In the genomic region with DNA sequence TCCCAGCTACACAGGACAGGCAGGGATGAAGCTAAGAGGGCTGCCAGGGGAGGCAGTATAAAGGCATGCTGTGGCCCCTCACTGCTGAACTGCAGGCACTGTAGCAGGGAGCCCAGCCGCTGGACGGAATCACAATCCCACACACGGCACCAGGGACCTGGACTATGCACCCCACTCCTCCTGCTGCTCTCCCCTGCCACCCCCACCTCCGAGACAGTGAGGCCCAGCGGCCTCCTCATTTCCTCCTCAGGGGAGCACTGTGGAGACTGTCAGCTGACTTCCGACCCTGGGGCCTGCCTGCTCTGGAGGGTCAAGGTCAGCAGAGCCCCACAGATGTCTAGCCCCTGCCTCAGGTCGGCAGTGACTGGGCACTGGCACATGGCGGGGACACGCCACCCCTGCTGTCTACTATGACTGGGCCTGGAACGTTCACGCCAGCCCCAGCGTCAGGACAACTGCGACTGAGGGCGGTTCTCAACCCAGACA, we compare ENCODE assay signal across 15 cellular contexts.
DNase-seq lines count a peak whose midpoint lies in the region; ATAC-seq, FAIRE-seq and TF ChIP-seq lines count a peak whose summit lies in the region.
"Had no signal": no experiment of that assay in that cellular context is flagged by ENCODE, and none has a peak within 500 bp of the region (broad histone marks: within the 10 kb centered on the region; RNA-seq: fewer than 3 reads in every experiment).

No MANE protein-coding gene starts in this region.

- no peak overlapping the region for H2AFZ ChIP-seq in HepG2 (ENCODE audit: low read length)

- H3K27ac ChIP-seq in HepG2 (ENCODE audit: extremely low read length, insufficient read depth, low read length) (peak overlapping the region; percentile 49), right lobe of liver (no peak overlapping the region)
- H3K27ac ChIP-seq: KMS-11, suprapubic skin had no signal

- H3K4me1 ChIP-seq in HepG2 (ENCODE audit: insufficient read depth, low read length): peaks cover 48% of the 10 kb centered on the region
- H3K4me1 ChIP-seq in right lobe of liver: peaks cover 0 to 29% (median 2%) of the 10 kb centered on the region in 4 donors

- no peaks in the 10 kb centered on the region for H3K9me3 ChIP-seq in HepG2 (ENCODE audit: low read length)
- no peaks in the 10 kb centered on the region for H3K9me3 ChIP-seq in right lobe of liver
- H3K9me3 ChIP-seq: gastroesophageal sphincter, left lung, suprapubic skin had no signal

- H3K36me3 Mint-ChIP-seq in activated T-helper 17 cell treated with anti-CD3 and anti-CD28 coated beads, Interleukin-2, amount 50 U/mL, for 72 hours (ENCODE audit: low read depth): no peaks in the 10 kb centered on the region
- H3K36me3 Mint-ChIP-seq in naive B cell: peaks cover 0 to 9% of the 10 kb centered on the region in 2 donors
- H3K36me3 Mint-ChIP-seq: activated naive CD8-positive, alpha-beta T cell treated with anti-CD3 and anti-CD28 coated beads for 36 hours had no signal

- peak overlapping the region in 1 of 3 experiments; percentile 25; a peak in 1 of 6 replicates for H3K4me3 ChIP-seq in HepG2 (replicated peaks in 1 of 3; ENCODE audit: insufficient read depth in 1 of 3, low read depth in 2 of 3, low read length in 3 of 3)
- H3K4me3 ChIP-seq in right lobe of liver: no peak overlapping the region
- H3K4me3 ChIP-seq: gastroesophageal sphincter, left lung, suprapubic skin had no signal

- in situ Hi-C loops in HepG2 (cut with HindIII; ENCODE audit: extremely low pct_ligation_motif_present, low pct_unique_long_range_greater_than_20kb): no loop called here

- peak overlapping the region; percentile 69 for H3K27ac Mint-ChIP-seq in activated T-helper 17 cell treated with anti-CD3 and anti-CD28 coated beads, Interleukin-2, amount 50 U/mL, for 72 hours
- H3K27ac Mint-ChIP-seq in naive B cell: peak overlapping the region; percentile 93 to 97 (median 94)
- H3K27ac Mint-ChIP-seq: activated naive CD8-positive, alpha-beta T cell treated with anti-CD3 and anti-CD28 coated beads for 36 hours had no signal

- TF ChIP-seq CTCF in HepG2 (CRISPR knock-in tag; IDR thresholded peaks at IDR 0.05) (peak; percentile 34), right lobe of liver (IDR thresholded peaks at IDR 0.05) (no peak)

- H3K79me2 ChIP-seq in HepG2 (ENCODE audit: insufficient read depth, low read length): no peaks in the 10 kb centered on the region

- WGBS in HepG2 (ENCODE audit: low lambda C conversion rate): 17% methylated on average over 3 of the region's 14 CpGs
- WGBS in right lobe of liver (ENCODE audit: insufficient coverage, low coverage, low lambda C conversion rate, missing lambda C conversion rate): 81% methylated on average over 4 of the region's 14 CpGs

- no peaks in the 10 kb centered on the region for H3K27me3 Mint-ChIP-seq in activated T-helper 17 cell treated with anti-CD3 and anti-CD28 coated beads, Interleukin-2, amount 50 U/mL, for 72 hours
- H3K27me3 Mint-ChIP-seq in naive B cell: no peaks in the 10 kb centered on the region
- H3K27me3 Mint-ChIP-seq: activated naive CD8-positive, alpha-beta T cell treated with anti-CD3 and anti-CD28 coated beads for 36 hours had no signal

- H3K27me3 ChIP-seq in HepG2 (ENCODE audit: control insufficient read depth in 1 of 2, insufficient read depth in 2 of 2, low read length in 2 of 2) (no peaks in the 10 kb centered on the region), right lobe of liver (no peaks in the 10 kb centered on the region)
- H3K27me3 ChIP-seq: gastroesophageal sphincter, left lung, suprapubic skin had no signal

- no peaks in the 10 kb centered on the region for H4K20me1 ChIP-seq in HepG2 (ENCODE audit: insufficient read depth, low read length)

- TF ChIP-seq POLR2A in HepG2 (IDR thresholded peaks at IDR 0.05; ENCODE audit: insufficient read depth in 1 of 2, low read depth in 2 of 2, low read length in 2 of 2) (no peak), right lobe of liver (IDR thresholded peaks at IDR 0.05) (no peak), H54 (IDR thresholded peaks at IDR 0.05; ENCODE audit: low read depth, low read length) (no peak)

- no peak; the same call in 1 of the 2 replicates for TF ChIP-seq RAD21 in HepG2 (CRISPR knock-in tag; IDR thresholded peaks at IDR 0.05)

- no peaks in the 10 kb centered on the region for H3K9me3 Mint-ChIP-seq in activated T-helper 17 cell treated with anti-CD3 and anti-CD28 coated beads, Interleukin-2, amount 50 U/mL, for 72 hours
- H3K9me3 Mint-ChIP-seq in naive B cell: peaks cover 0 to 2% (median 0%) of the 10 kb centered on the region in 7 donors
- H3K9me3 Mint-ChIP-seq: activated naive CD8-positive, alpha-beta T cell treated with anti-CD3 and anti-CD28 coated beads for 36 hours had no signal

- CTCF ChIA-PET in HepG2 (lab: Yijun Ruan, JAX; ENCODE audit: low intra/inter-chr PET ratio, low total read pairs): no interaction called here

- H3K4me3 Mint-ChIP-seq in activated T-helper 17 cell treated with anti-CD3 and anti-CD28 coated beads, Interleukin-2, amount 50 U/mL, for 72 hours: peak overlapping the region; percentile 52
- H3K4me3 Mint-ChIP-seq in naive B cell: peak overlapping the region in 7 of 8 donors; percentile 29 to 88 (median 69)

- peak overlapping the region; percentile 55 for H3K4me2 ChIP-seq in HepG2 (ENCODE audit: low read depth, low read length)
- H3K4me2 ChIP-seq: KMS-11 had no signal

- no TSS peak for BruUV-seq in HepG2 (replicated peaks; lab: Mats Ljungman, UMichigan)

- peak; percentile 67 for ATAC-seq in HepG2
- ATAC-seq in right lobe of liver: no peak
- ATAC-seq in activated T-helper 17 cell treated with anti-CD3 and anti-CD28 coated beads, Interleukin-2, amount 50 U/mL, for 72 hours (replicated peaks): peak; percentile 13
- peak in 1 of 2 donors; percentile 21 for ATAC-seq in naive B cell (ENCODE audit: low read depth in 2 of 2)
- ATAC-seq: gastroesophageal sphincter, left lung had no signal

- POLR2A ChIA-PET in HepG2 (lab: Yijun Ruan, JAX): no interaction called here

- FAIRE-seq in HepG2 (lab: Jason Lieb, UNC) (no peak), H54 (lab: Jason Lieb, UNC) (no peak)

- TF ChIP-seq EP300 in HepG2 (IDR thresholded peaks at IDR 0.05; ENCODE audit: low read depth in 2 of 2, low read length in 2 of 2) (no peak), HepG2 (CRISPR knock-in tag; IDR thresholded peaks at IDR 0.05; ENCODE audit: borderline replicate concordance) (no peak)

- peaks cover 50% of the 10 kb centered on the region for H3K4me1 Mint-ChIP-seq in activated T-helper 17 cell treated with anti-CD3 and anti-CD28 coated beads, Interleukin-2, amount 50 U/mL, for 72 hours
- peaks cover 80 to 98% (median 92%) of the 10 kb centered on the region in 3 donors for H3K4me1 Mint-ChIP-seq in naive B cell

- intact Hi-C loops in HepG2 (cut with micrococcal nuclease; ENCODE audit: unreplicated experiment) (no loop called here), right lobe of liver (cut with DNase I) (no loop called here)

- DNase-seq in HepG2 (ENCODE audit: low spot score) (peak; percentile 21), right lobe of liver (no peak), naive B cell (no peak), HT-29 (ENCODE audit: low spot score) (no peak), GM19240 (ENCODE audit: insufficient read length, low spot score) (no peak), NCI-H748 (lab: John Stamatoyannopoulos, UW; ENCODE audit: unreplicated experiment) (no peak), H54 (ENCODE audit: insufficient read length, low spot score) (no peak)
- DNase-seq: dermis blood vessel endothelial cell, GOT3 had no signal

- peaks cover 0 to 4% of the 10 kb centered on the region in 2 experiments; a peak in 2 of 5 replicates for H3K36me3 ChIP-seq in HepG2 (replicated peaks in 1 of 2; ENCODE audit: control insufficient read depth in 1 of 2, insufficient read depth in 2 of 2, low read length in 2 of 2)
- H3K36me3 ChIP-seq in right lobe of liver: no peaks in the 10 kb centered on the region

- H3K9ac ChIP-seq in HepG2 (ENCODE audit: insufficient read depth, low read depth, low read length): 0 out of 2 replicates have a peak overlapping the region, but pooled peaks have one; percentile 4
- H3K9ac ChIP-seq: KMS-11 had no signal

TF ChIP-seq in HepG2, 621 proteins besides CTCF, POLR2A, EP300 and RAD21 (continues in another document):
- TF ChIP-seq ZFP1 (CRISPR knock-in tag; IDR thresholded peaks at IDR 0.05) (no peak), KLF12 (CRISPR knock-in tag; IDR thresholded peaks at IDR 0.05; ENCODE audit: borderline replicate concordance) (no peak), HOXA5 (CRISPR knock-in tag; IDR thresholded peaks at IDR 0.05) (no peak), CREB1 (IDR thresholded peaks at IDR 0.05) (no peak), CREB1 (CRISPR knock-in tag; IDR thresholded peaks at IDR 0.05) (no peak), LCORL (IDR thresholded peaks at IDR 0.05) (no peak), LCORL (CRISPR knock-in tag; IDR thresholded peaks at IDR 0.05) (0 out of 2 replicates have a peak, but pooled peaks have one; percentile 37), ATM (IDR thresholded peaks at IDR 0.05; ENCODE audit: borderline replicate concordance) (no peak), MTF1 (CRISPR knock-in tag; IDR thresholded peaks at IDR 0.05) (no peak), ZNF781 (CRISPR knock-in tag; IDR thresholded peaks at IDR 0.05; ENCODE audit: borderline replicate concordance, not compliant biosample characterization) (no peak), CENPBD1 (CRISPR knock-in tag; IDR thresholded peaks at IDR 0.05; ENCODE audit: borderline replicate concordance, low read depth) (no peak), ZNF496 (CRISPR knock-in tag; IDR thresholded peaks at IDR 0.05; ENCODE audit: insufficient replicate concordance) (no peak), ZC3H13 (CRISPR knock-in tag; IDR thresholded peaks at IDR 0.05) (no peak), CC2D1A (CRISPR knock-in tag; IDR thresholded peaks at IDR 0.05) (no peak), ZBTB20 (CRISPR knock-in tag; IDR thresholded peaks at IDR 0.05; ENCODE audit: borderline replicate concordance, low read depth) (0 out of 2 replicates have a peak, but pooled peaks have one; percentile 35), SNAPC2 (CRISPR knock-in tag; IDR thresholded peaks at IDR 0.05) (no peak), PRMT3 (CRISPR knock-in tag; IDR thresholded peaks at IDR 0.05; ENCODE audit: borderline replicate concordance, low read depth) (no peak)

Comparison
In these comparisons a context has a peak if more than half of its experiments do, and no peak if none do; other contexts are left out.
1. ATAC-seq: peak in HepG2 (single experiment) and activated T-helper 17 cell treated with anti-CD3 and anti-CD28 coated beads, Interleukin-2, amount 50 U/mL, for 72 hours (single experiment); none in right lobe of liver (0 of 4).